In genomic region chr10:26730548-26730947, GRCh38 we compare ENCODE assay signal across 16 cellular contexts. TPM values are rescaled to one million over a fixed set of nuclear protein-coding genes. Genes with fewer than 3 reads are reported as not detected.
DNase-seq lines count a peak whose midpoint lies in the region; ATAC-seq lines count a peak whose summit lies in the region.
"Had no signal": no experiment of that assay in that cellular context is flagged by ENCODE, and none has a peak within 500 bp of the region (broad histone marks: within the 10 kb centered on the region; RNA-seq: fewer than 3 reads in every experiment).

No MANE protein-coding gene starts in this region.

- no peak for DNase-seq in activated CD4-positive, alpha-beta memory T cell treated with anti-CD3 and anti-CD28 coated beads, Interleukin-2, amount 10 ng/mL, durations not matched to agents 7 days and 5 days
- no peak for DNase-seq in activated CD4-positive, alpha-beta memory T cell treated with anti-CD3 and anti-CD28 coated beads for 36 hours
- no peak for DNase-seq in naive B cell
- DNase-seq in OCI-M1 (lab: John Stamatoyannopoulos, UW): no peak
- DNase-seq in activated naive CD8-positive, alpha-beta T cell treated with anti-CD3 and anti-CD28 coated beads for 36 hours: no peak
- DNase-seq: 8988T; AML-193; C1 segment of cervical spinal cord; Calu3; CD4-positive, alpha-beta T cell; DMS 273 treated with DMSO at 0.1 percent for 48 hours; H7 had no signal

- intact Hi-C loops in activated CD4-positive, alpha-beta memory T cell treated with anti-CD3 and anti-CD28 coated beads for 36 hours (cut with micrococcal nuclease): loop anchor here (10.0 kb wide), 1 partner anchor 774 kb away; the partner anchor contains the start of gene RAB18
- intact Hi-C loops in dendritic cell treated with granulocyte-macrophage colony-stimulating factor and Interleukin-4, amounts not matched to agents 40 ng/mL and 50 ng/mL, for 4 days (cut with micrococcal nuclease): no loop called here

- CTCF ChIA-PET in activated CD4-positive, alpha-beta memory T cell treated with anti-CD3 and anti-CD28 coated beads, Interleukin-2, amount 10 ng/mL, durations not matched to agents 7 days and 5 days (lab: Charles Lee): no interaction called here
- CTCF ChIA-PET in activated CD4-positive, alpha-beta memory T cell treated with anti-CD3 and anti-CD28 coated beads for 36 hours (lab: Charles Lee): interaction anchor here (1.1 kb wide), 1 partner anchor 13 kb away, joined by 3 read pairs; no protein-coding TSS in a partner anchor

- no peaks in the 10 kb centered on the region for H3K27me3 Mint-ChIP-seq in activated CD4-positive, alpha-beta memory T cell treated with anti-CD3 and anti-CD28 coated beads, Interleukin-2, amount 10 ng/mL, durations not matched to agents 7 days and 5 days
- no peaks in the 10 kb centered on the region for H3K27me3 Mint-ChIP-seq in activated CD4-positive, alpha-beta memory T cell treated with anti-CD3 and anti-CD28 coated beads for 36 hours
- H3K27me3 Mint-ChIP-seq in dendritic cell treated with granulocyte-macrophage colony-stimulating factor and Interleukin-4, amounts not matched to agents 40 ng/mL and 50 ng/mL, for 4 days: no peaks in the 10 kb centered on the region
- no peaks in the 10 kb centered on the region for H3K27me3 Mint-ChIP-seq in naive B cell
- H3K27me3 Mint-ChIP-seq in activated naive CD8-positive, alpha-beta T cell treated with anti-CD3 and anti-CD28 coated beads for 36 hours: no peaks in the 10 kb centered on the region
- H3K27me3 Mint-ChIP-seq: CD4-positive, alpha-beta T cell had no signal

- peaks cover 42% of the 10 kb centered on the region for H3K36me3 Mint-ChIP-seq in activated CD4-positive, alpha-beta memory T cell treated with anti-CD3 and anti-CD28 coated beads, Interleukin-2, amount 10 ng/mL, durations not matched to agents 7 days and 5 days (ENCODE audit: low read depth)
- H3K36me3 Mint-ChIP-seq in activated CD4-positive, alpha-beta memory T cell treated with anti-CD3 and anti-CD28 coated beads for 36 hours: peaks cover 43% of the 10 kb centered on the region
- H3K36me3 Mint-ChIP-seq in dendritic cell treated with granulocyte-macrophage colony-stimulating factor and Interleukin-4, amounts not matched to agents 40 ng/mL and 50 ng/mL, for 4 days (ENCODE audit: low read depth): peaks cover 91% of the 10 kb centered on the region
- H3K36me3 Mint-ChIP-seq in naive B cell: no peaks in the 10 kb centered on the region
- peaks cover 29% of the 10 kb centered on the region for H3K36me3 Mint-ChIP-seq in activated naive CD8-positive, alpha-beta T cell treated with anti-CD3 and anti-CD28 coated beads for 36 hours

- POLR2A ChIA-PET in activated CD4-positive, alpha-beta memory T cell treated with anti-CD3 and anti-CD28 coated beads, Interleukin-2, amount 10 ng/mL, durations not matched to agents 7 days and 5 days (lab: Charles Lee): no interaction called here
- POLR2A ChIA-PET in activated CD4-positive, alpha-beta memory T cell treated with anti-CD3 and anti-CD28 coated beads for 36 hours (lab: Charles Lee): interaction anchor here (1.0 kb wide), 1 partner anchor 9 kb away, joined by 4 read pairs; no protein-coding TSS in a partner anchor

- ATAC-seq in naive B cell (ENCODE audit: low read depth in 2 of 2) (peak; percentile 59 to 73), GM18520 (IDR thresholded peaks at IDR 0.05; ENCODE audit: unreplicated experiment) (no peak), GM18861 (IDR thresholded peaks at IDR 0.05; ENCODE audit: unreplicated experiment) (no peak)
- ATAC-seq: GM23338 had no signal

- no peaks in the 10 kb centered on the region for H3K9me3 Mint-ChIP-seq in activated CD4-positive, alpha-beta memory T cell treated with anti-CD3 and anti-CD28 coated beads, Interleukin-2, amount 10 ng/mL, durations not matched to agents 7 days and 5 days
- no peaks in the 10 kb centered on the region for H3K9me3 Mint-ChIP-seq in activated CD4-positive, alpha-beta memory T cell treated with anti-CD3 and anti-CD28 coated beads for 36 hours
- no peaks in the 10 kb centered on the region for H3K9me3 Mint-ChIP-seq in dendritic cell treated with granulocyte-macrophage colony-stimulating factor and Interleukin-4, amounts not matched to agents 40 ng/mL and 50 ng/mL, for 4 days
- H3K9me3 Mint-ChIP-seq in naive B cell: no peaks in the 10 kb centered on the region
- H3K9me3 Mint-ChIP-seq in activated naive CD8-positive, alpha-beta T cell treated with anti-CD3 and anti-CD28 coated beads for 36 hours: no peaks in the 10 kb centered on the region
- H3K9me3 Mint-ChIP-seq: CD4-positive, alpha-beta T cell; GM23338 had no signal

- H3K27ac Mint-ChIP-seq in activated CD4-positive, alpha-beta memory T cell treated with anti-CD3 and anti-CD28 coated beads, Interleukin-2, amount 10 ng/mL, durations not matched to agents 7 days and 5 days: peak overlapping the region; percentile 42
- H3K27ac Mint-ChIP-seq in activated CD4-positive, alpha-beta memory T cell treated with anti-CD3 and anti-CD28 coated beads for 36 hours: no peak overlapping the region
- H3K27ac Mint-ChIP-seq in dendritic cell treated with granulocyte-macrophage colony-stimulating factor and Interleukin-4, amounts not matched to agents 40 ng/mL and 50 ng/mL, for 4 days: peak overlapping the region; percentile 64
- H3K27ac Mint-ChIP-seq in naive B cell: peak overlapping the region in 1 of 6 donors; percentile 58
- no peak overlapping the region for H3K27ac Mint-ChIP-seq in activated naive CD8-positive, alpha-beta T cell treated with anti-CD3 and anti-CD28 coated beads for 36 hours
- H3K27ac Mint-ChIP-seq: CD4-positive, alpha-beta T cell; GM23338 had no signal

- peaks cover 15% of the 10 kb centered on the region for H3K4me1 Mint-ChIP-seq in activated CD4-positive, alpha-beta memory T cell treated with anti-CD3 and anti-CD28 coated beads, Interleukin-2, amount 10 ng/mL, durations not matched to agents 7 days and 5 days
- no peaks in the 10 kb centered on the region for H3K4me1 Mint-ChIP-seq in activated CD4-positive, alpha-beta memory T cell treated with anti-CD3 and anti-CD28 coated beads for 36 hours (ENCODE audit: low read depth)
- H3K4me1 Mint-ChIP-seq in dendritic cell treated with granulocyte-macrophage colony-stimulating factor and Interleukin-4, amounts not matched to agents 40 ng/mL and 50 ng/mL, for 4 days (ENCODE audit: low read depth): peaks cover 21% of the 10 kb centered on the region
- peaks cover 4 to 7% (median 4%) of the 10 kb centered on the region in 3 donors for H3K4me1 Mint-ChIP-seq in naive B cell
- H3K4me1 Mint-ChIP-seq in activated naive CD8-positive, alpha-beta T cell treated with anti-CD3 and anti-CD28 coated beads for 36 hours: no peaks in the 10 kb centered on the region

- no peak overlapping the region for H3K4me3 Mint-ChIP-seq in activated CD4-positive, alpha-beta memory T cell treated with anti-CD3 and anti-CD28 coated beads, Interleukin-2, amount 10 ng/mL, durations not matched to agents 7 days and 5 days
- no peak overlapping the region for H3K4me3 Mint-ChIP-seq in activated CD4-positive, alpha-beta memory T cell treated with anti-CD3 and anti-CD28 coated beads for 36 hours
- H3K4me3 Mint-ChIP-seq in dendritic cell treated with granulocyte-macrophage colony-stimulating factor and Interleukin-4, amounts not matched to agents 40 ng/mL and 50 ng/mL, for 4 days: no peak overlapping the region
- peak overlapping the region in 1 of 8 donors; percentile 4 for H3K4me3 Mint-ChIP-seq in naive B cell
- no peak overlapping the region for H3K4me3 Mint-ChIP-seq in activated naive CD8-positive, alpha-beta T cell treated with anti-CD3 and anti-CD28 coated beads for 36 hours
- H3K4me3 Mint-ChIP-seq: CD4-positive, alpha-beta T cell; GM23338 had no signal

RNA-seq across cellular contexts. Expression of gene PDSS1, which starts 33.0 kb away (rescaled TPM):
- total RNA-seq in activated CD4-positive, alpha-beta memory T cell treated with anti-CD3 and anti-CD28 coated beads, Interleukin-2, amount 10 ng/mL, durations not matched to agents 7 days and 5 days: 10 to 100 TPM; 10.7 to 12.9 TPM
- 10 to 100 TPM; 12.9 to 15.4 TPM for total RNA-seq in activated CD4-positive, alpha-beta memory T cell treated with anti-CD3 and anti-CD28 coated beads for 36 hours
- polyA plus RNA-seq in naive B cell (ENCODE audit: low read depth in 6 of 6): 1 to 10 TPM in 5 of 6 donors, not detected in 1; 2.5 to 6.0 (median 2.6) TPM
- 10 to 100 TPM; 30.2 to 30.7 TPM for total RNA-seq in activated naive CD8-positive, alpha-beta T cell treated with anti-CD3 and anti-CD28 coated beads for 36 hours

Comparison
In these comparisons a context has a peak if more than half of its experiments do, and no peak if none do; other contexts are left out.
1. H3K27ac Mint-ChIP-seq: peak in activated CD4-positive, alpha-beta memory T cell treated with anti-CD3 and anti-CD28 coated beads, Interleukin-2, amount 10 ng/mL, durations not matched to agents 7 days and 5 days (single experiment) and dendritic cell treated with granulocyte-macrophage colony-stimulating factor and Interleukin-4, amounts not matched to agents 40 ng/mL and 50 ng/mL, for 4 days (single experiment); none in activated CD4-positive, alpha-beta memory T cell treated with anti-CD3 and anti-CD28 coated beads for 36 hours (single experiment) and activated naive CD8-positive, alpha-beta T cell treated with anti-CD3 and anti-CD28 coated beads for 36 hours (single experiment).
2. ATAC-seq: peak in naive B cell (2 of 2); none in GM18520 (single experiment) and GM18861 (single experiment).